Comparison of ENCODE assay signal across 1 cellular context in genomic region chr5:151463137-151464029, GRCh38.
TF ChIP-seq lines count a peak whose summit lies in the region.

No MANE protein-coding gene starts in this region.

TF ChIP-seq in H1, 55 proteins besides CTCF, POLR2A, EP300 and RAD21:
- TF ChIP-seq RXRA (IDR thresholded peaks at IDR 0.05; ENCODE audit: insufficient read depth, low read depth, low read length) (no peak), ZNF274 (IDR thresholded peaks at IDR 0.05; ENCODE audit: borderline replicate concordance, extremely low read depth, low read length) (no peak), CEBPB (IDR thresholded peaks at IDR 0.05; ENCODE audit: low read depth, low read length) (no peak), RFX5 (IDR thresholded peaks at IDR 0.05; ENCODE audit: borderline replicate concordance, low read depth, low read length) (no peak), BCL11A (IDR thresholded peaks at IDR 0.05; ENCODE audit: low read depth in 2 of 2, low read length in 2 of 2) (no peak), MAX (IDR thresholded peaks at IDR 0.05) (no peak; the same call in 1 of the 2 replicates), CBX5 (IDR thresholded peaks at IDR 0.05; ENCODE audit: low read depth, low read length) (no peak), TBP (IDR thresholded peaks at IDR 0.05; ENCODE audit: low read depth, low read length) (no peak), NRF1 (IDR thresholded peaks at IDR 0.05; ENCODE audit: low read depth, low read length) (no peak), SUZ12 (IDR thresholded peaks at IDR 0.05; ENCODE audit: low read length) (no peak), SP1 (IDR thresholded peaks at IDR 0.05; ENCODE audit: low read depth, low read length) (no peak), E2F6 (IDR thresholded peaks at IDR 0.05) (no peak), CHD7 (IDR thresholded peaks at IDR 0.05; ENCODE audit: insufficient replicate concordance, low read length) (no peak), SAP30 (IDR thresholded peaks at IDR 0.05; ENCODE audit: insufficient read depth, insufficient replicate concordance, low read length) (no peak)
